Comparison of ENCODE assay signal across 1 cellular context in genomic region chr22:23177197-23177596, GRCh38.
TF ChIP-seq lines count a peak whose summit lies in the region.

No MANE protein-coding gene starts in this region.

TF ChIP-seq in GM12878, 131 proteins besides CTCF, POLR2A, EP300 and RAD21:
- peak; percentile 61; the same call in 1 of the 2 replicates for TF ChIP-seq SPI1 (IDR thresholded peaks at IDR 0.05; ENCODE audit: borderline replicate concordance, insufficient read depth, low read depth, low read length)
- TF ChIP-seq, protein P1, sequence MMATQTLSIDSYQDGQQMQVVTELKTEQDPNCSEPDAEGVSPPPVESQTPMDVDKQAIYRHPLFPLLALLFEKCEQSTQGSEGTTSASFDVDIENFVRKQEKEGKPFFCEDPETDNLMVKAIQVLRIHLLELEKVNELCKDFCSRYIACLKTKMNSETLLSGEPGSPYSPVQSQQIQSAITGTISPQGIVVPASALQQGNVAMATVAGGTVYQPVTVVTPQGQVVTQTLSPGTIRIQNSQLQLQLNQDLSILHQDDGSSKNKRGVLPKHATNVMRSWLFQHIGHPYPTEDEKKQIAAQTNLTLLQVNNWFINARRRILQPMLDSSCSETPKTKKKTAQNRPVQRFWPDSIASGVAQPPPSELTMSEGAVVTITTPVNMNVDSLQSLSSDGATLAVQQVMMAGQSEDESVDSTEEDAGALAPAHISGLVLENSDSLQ (IDR thresholded peaks at IDR 0.05), result no peak
- TF ChIP-seq, protein P2, sequence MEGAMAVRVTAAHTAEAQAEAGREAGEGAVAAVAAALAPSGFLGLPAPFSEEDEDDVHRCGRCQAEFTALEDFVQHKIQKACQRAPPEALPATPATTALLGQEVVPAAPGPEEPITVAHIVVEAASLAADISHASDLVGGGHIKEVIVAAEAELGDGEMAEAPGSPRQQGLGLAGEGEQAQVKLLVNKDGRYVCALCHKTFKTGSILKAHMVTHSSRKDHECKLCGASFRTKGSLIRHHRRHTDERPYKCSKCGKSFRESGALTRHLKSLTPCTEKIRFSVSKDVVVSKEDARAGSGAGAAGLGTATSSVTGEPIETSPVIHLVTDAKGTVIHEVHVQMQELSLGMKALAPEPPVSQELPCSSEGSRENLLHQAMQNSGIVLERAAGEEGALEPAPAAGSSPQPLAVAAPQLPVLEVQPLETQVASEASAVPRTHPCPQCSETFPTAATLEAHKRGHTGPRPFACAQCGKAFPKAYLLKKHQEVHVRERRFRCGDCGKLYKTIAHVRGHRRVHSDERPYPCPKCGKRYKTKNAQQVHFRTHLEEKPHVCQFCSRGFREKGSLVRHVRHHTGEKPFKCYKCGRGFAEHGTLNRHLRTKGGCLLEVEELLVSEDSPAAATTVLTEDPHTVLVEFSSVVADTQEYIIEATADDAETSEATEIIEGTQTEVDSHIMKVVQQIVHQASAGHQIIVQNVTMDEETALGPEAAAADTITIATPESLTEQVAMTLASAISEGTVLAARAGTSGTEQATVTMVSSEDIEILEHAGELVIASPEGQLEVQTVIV (IDR thresholded peaks at IDR 0.05; ENCODE audit: borderline replicate concordance, partially characterized antibody), result no peak
- TF ChIP-seq NR2C2 (IDR thresholded peaks at IDR 0.05; ENCODE audit: borderline replicate concordance, control insufficient read depth, insufficient read length, low read depth), result no peak
- TF ChIP-seq SP1 (IDR thresholded peaks at IDR 0.05; ENCODE audit: low read depth, low read length), result no peak
- TF ChIP-seq, protein P3, sequence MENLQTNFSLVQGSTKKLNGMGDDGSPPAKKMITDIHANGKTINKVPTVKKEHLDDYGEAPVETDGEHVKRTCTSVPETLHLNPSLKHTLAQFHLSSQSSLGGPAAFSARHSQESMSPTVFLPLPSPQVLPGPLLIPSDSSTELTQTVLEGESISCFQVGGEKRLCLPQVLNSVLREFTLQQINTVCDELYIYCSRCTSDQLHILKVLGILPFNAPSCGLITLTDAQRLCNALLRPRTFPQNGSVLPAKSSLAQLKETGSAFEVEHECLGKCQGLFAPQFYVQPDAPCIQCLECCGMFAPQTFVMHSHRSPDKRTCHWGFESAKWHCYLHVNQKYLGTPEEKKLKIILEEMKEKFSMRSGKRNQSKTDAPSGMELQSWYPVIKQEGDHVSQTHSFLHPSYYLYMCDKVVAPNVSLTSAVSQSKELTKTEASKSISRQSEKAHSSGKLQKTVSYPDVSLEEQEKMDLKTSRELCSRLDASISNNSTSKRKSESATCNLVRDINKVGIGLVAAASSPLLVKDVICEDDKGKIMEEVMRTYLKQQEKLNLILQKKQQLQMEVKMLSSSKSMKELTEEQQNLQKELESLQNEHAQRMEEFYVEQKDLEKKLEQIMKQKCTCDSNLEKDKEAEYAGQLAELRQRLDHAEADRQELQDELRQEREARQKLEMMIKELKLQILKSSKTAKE (IDR thresholded peaks at IDR 0.05; ENCODE audit: low read depth, poor library complexity, severe bottlenecking), result no peak
- TF ChIP-seq PAX8 (IDR thresholded peaks at IDR 0.05), result no peak
- TF ChIP-seq IKZF2 (IDR thresholded peaks at IDR 0.05), result no peak
